7 cellular contexts compared by ENCODE assay signal in genomic region chr4:186247062-186247752, GRCh38. TPM values are rescaled to one million over a fixed set of nuclear protein-coding genes. Genes with fewer than 3 reads are reported as not detected.
"Had no signal": no experiment of that assay in that cellular context is flagged by ENCODE, and none has a peak within 500 bp of the region (broad histone marks: within the 10 kb centered on the region; RNA-seq: fewer than 3 reads in every experiment).

No MANE protein-coding gene starts in this region.

RNA-seq across cellular contexts. Expression of gene F11, which starts 18.8 kb away (rescaled TPM):
- total RNA-seq: HT-29, LHCN-M2, MCF 10A, OCI-LY7, PC-3, SK-MEL-5 had no signal
- polyA plus RNA-seq: SK-N-SH had no signal

RNA-seq across cellular contexts. Expression of gene KLKB1, which starts 19.9 kb away (rescaled TPM):
- total RNA-seq: HT-29, LHCN-M2, OCI-LY7, PC-3, SK-MEL-5 had no signal
